Comparison of ENCODE assay signal across 8 cellular contexts in genomic region chr1:109532365-109533136, GRCh38. TPM values are rescaled to one million over a fixed set of nuclear protein-coding genes. Genes with fewer than 3 reads are reported as not detected.
DNase-seq lines count a peak whose midpoint lies in the region; ATAC-seq and TF ChIP-seq lines count a peak whose summit lies in the region.

No MANE protein-coding gene starts in this region.

- 27% methylated on average over 12 of the region's 12 CpGs for WGBS in ectodermal cell, 2 experiments
- 30 to 35% methylated on average over 9 of the region's 12 CpGs for WGBS in mesodermal cell (ENCODE audit: insufficient coverage in 2 of 2), 2 experiments

- POLR2A ChIA-PET in activated CD8-positive, alpha-beta T cell treated with anti-CD3 and anti-CD28 coated beads for 36 hours (lab: Charles Lee) = interaction anchor here (0.8 to 3.4 kb wide), 18 partner anchors 9 to 318 kb away, joined by 3 to 24 read pairs (median 4); partner anchors contain the start of genes AMIGO1, ATXN7L2, CYB561D1 and GNAI3

- H3K36me3 ChIP-seq in ectodermal cell (ENCODE audit: control insufficient read depth, insufficient read depth, low read length) (no peaks in the 10 kb centered on the region), mesodermal cell (ENCODE audit: control insufficient read depth, insufficient read depth, low read length) (no peaks in the 10 kb centered on the region)

- H3K27ac ChIP-seq in ectodermal cell (ENCODE audit: insufficient read depth, low read depth, low read length, poor library complexity, severe bottlenecking) = peak overlapping the region; percentile 36
- H3K27ac ChIP-seq in mesodermal cell (ENCODE audit: low read depth, low read length, severe bottlenecking) = peak overlapping the region; percentile 29

- H3K9me3 ChIP-seq in ectodermal cell (ENCODE audit: control insufficient read depth, low read length) (no peaks in the 10 kb centered on the region), mesodermal cell (ENCODE audit: control insufficient read depth, low read length) (no peaks in the 10 kb centered on the region)

- intact Hi-C loops in activated CD8-positive, alpha-beta T cell treated with anti-CD3 and anti-CD28 coated beads for 36 hours (cut with micrococcal nuclease) = loop anchor here (1.0 to 10.0 kb wide), 4 partner anchors 38 to 270 kb away; partner anchors contain the start of genes CYB561D1 and PSMA5

- CTCF ChIA-PET in activated CD8-positive, alpha-beta T cell treated with anti-CD3 and anti-CD28 coated beads for 36 hours (lab: Charles Lee) = interaction anchor here (0.6 to 21.7 kb wide), 84 partner anchors 8 to 807 kb away, joined by 3 to 1390 read pairs (median 4); partner anchors contain the start of genes AHCYL1, AMIGO1, AMPD2 and ATXN7L2

- H3K4me3 Mint-ChIP-seq in activated CD8-positive, alpha-beta T cell treated with anti-CD3 and anti-CD28 coated beads for 36 hours = peak overlapping the region; percentile 57

- H3K27me3 ChIP-seq in ectodermal cell (ENCODE audit: control insufficient read depth, insufficient read depth, low read length, poor library complexity, severe bottlenecking) = no peaks in the 10 kb centered on the region

- no peaks in the 10 kb centered on the region for H3K9me3 Mint-ChIP-seq in activated CD8-positive, alpha-beta T cell treated with anti-CD3 and anti-CD28 coated beads for 36 hours

- ATAC-seq in GM19035 (IDR thresholded peaks at IDR 0.05; ENCODE audit: unreplicated experiment) (peak; percentile 77), HG03571 (IDR thresholded peaks at IDR 0.05; ENCODE audit: unreplicated experiment) (peak; percentile 77)
- ATAC-seq in activated CD8-positive, alpha-beta T cell treated with anti-CD3 and anti-CD28 coated beads for 36 hours = peak; percentile 93

- peak; percentile 93 for TF ChIP-seq CTCF in AG09319 (IDR thresholded peaks at IDR 0.05; ENCODE audit: low read depth, low read length)
- peak; percentile 79 for TF ChIP-seq CTCF in activated CD8-positive, alpha-beta T cell treated with anti-CD3 and anti-CD28 coated beads for 36 hours (IDR thresholded peaks at IDR 0.05)

- H3K27me3 Mint-ChIP-seq in activated CD8-positive, alpha-beta T cell treated with anti-CD3 and anti-CD28 coated beads for 36 hours = no peaks in the 10 kb centered on the region

- no peaks in the 10 kb centered on the region for H3K36me3 Mint-ChIP-seq in activated CD8-positive, alpha-beta T cell treated with anti-CD3 and anti-CD28 coated beads for 36 hours (ENCODE audit: low read depth)

- DNase-seq in AG09319 (ENCODE audit: extremely low read depth, low read depth) (peak; percentile 56), NCI-H82 treated with DMSO at 0.1 percent for 48 hours (lab: John Stamatoyannopoulos, UW; ENCODE audit: unreplicated experiment) (peak; percentile 36)
- DNase-seq in activated CD8-positive, alpha-beta T cell treated with anti-CD3 and anti-CD28 coated beads for 36 hours = peak; percentile 93
- DNase-seq in stimulated activated CD8-positive, alpha-beta memory T cell treated with anti-CD3 and anti-CD28 coated beads, Interleukin-12 subunit alpha, Interleukin-12 subunit beta, amount 100 ng/mL, for 4 hours (ENCODE audit: low read depth) = peak; percentile 77

- H3K4me1 Mint-ChIP-seq in activated CD8-positive, alpha-beta T cell treated with anti-CD3 and anti-CD28 coated beads for 36 hours (ENCODE audit: low read depth) = peaks cover 23% of the 10 kb centered on the region

- H3K4me3 ChIP-seq in ectodermal cell (ENCODE audit: insufficient read depth, low read depth, low read length) = no peak overlapping the region
- H3K4me3 ChIP-seq in mesodermal cell (ENCODE audit: extremely low read depth, insufficient read depth, low read length, poor library complexity, severe bottlenecking) = no peak overlapping the region

- H3K4me1 ChIP-seq in ectodermal cell (ENCODE audit: control insufficient read depth, insufficient read depth, low read length) (peaks cover 18% of the 10 kb centered on the region), mesodermal cell (ENCODE audit: control insufficient read depth, insufficient read depth, low read length, poor library complexity, severe bottlenecking) (peaks cover 10% of the 10 kb centered on the region)

- H3K27ac Mint-ChIP-seq in activated CD8-positive, alpha-beta T cell treated with anti-CD3 and anti-CD28 coated beads for 36 hours = peak overlapping the region; percentile 90

RNA-seq across cellular contexts. Expression of gene GPR61, which starts 7.1 kb away (rescaled TPM):
- under 1 TPM in 1 of 2 experiments, not detected in 1; 0.22 TPM for total RNA-seq in activated CD8-positive, alpha-beta T cell treated with anti-CD3 and anti-CD28 coated beads for 36 hours
- 1.6 TPM for polyA plus RNA-seq in ectodermal cell (2013, experiment 1 of 4)
- polyA plus RNA-seq in ectodermal cell (2013, experiment 2 of 4) = 1.7 TPM
- polyA plus RNA-seq in ectodermal cell (2013, experiment 3 of 4) = 1.4 TPM
- polyA plus RNA-seq in ectodermal cell (2013, experiment 4 of 4) = 0.77 TPM
- 0.11 TPM for polyA plus RNA-seq in mesodermal cell (2013, experiment 1 of 2)
- polyA plus RNA-seq in mesodermal cell (2013, experiment 2 of 2) = not detected

RNA-seq across cellular contexts. Expression of gene GNAI3, which starts 15.9 kb away (rescaled TPM):
- 1 to 10 TPM; 7.5 to 7.7 TPM for total RNA-seq in activated CD8-positive, alpha-beta T cell treated with anti-CD3 and anti-CD28 coated beads for 36 hours
- polyA plus RNA-seq in ectodermal cell (2013, experiment 1 of 4) = 10.9 TPM
- polyA plus RNA-seq in ectodermal cell (2013, experiment 2 of 4) = 12.1 TPM
- polyA plus RNA-seq in ectodermal cell (2013, experiment 3 of 4) = 8.9 TPM
- 9.2 TPM for polyA plus RNA-seq in ectodermal cell (2013, experiment 4 of 4)
- polyA plus RNA-seq in mesodermal cell (2013, experiment 1 of 2) = 9.7 TPM
- 10.9 TPM for polyA plus RNA-seq in mesodermal cell (2013, experiment 2 of 2)

RNA-seq across cellular contexts. Expression of gene AMIGO1, which starts 23.0 kb away (rescaled TPM):
- total RNA-seq in activated CD8-positive, alpha-beta T cell treated with anti-CD3 and anti-CD28 coated beads for 36 hours = 1 to 10 TPM; 1.3 to 1.7 TPM
- polyA plus RNA-seq in ectodermal cell (2013, experiment 1 of 4) = 6.9 TPM
- polyA plus RNA-seq in ectodermal cell (2013, experiment 2 of 4) = 6.5 TPM
- polyA plus RNA-seq in ectodermal cell (2013, experiment 3 of 4) = 5.9 TPM
- polyA plus RNA-seq in ectodermal cell (2013, experiment 4 of 4) = 6.9 TPM
- polyA plus RNA-seq in mesodermal cell (2013, experiment 1 of 2) = 1.4 TPM
- 1.2 TPM for polyA plus RNA-seq in mesodermal cell (2013, experiment 2 of 2)

RNA-seq across cellular contexts. Expression of gene CYB561D1, which starts 38.7 kb away (rescaled TPM):
- total RNA-seq in activated CD8-positive, alpha-beta T cell treated with anti-CD3 and anti-CD28 coated beads for 36 hours = 1 to 10 TPM; 7.0 to 9.5 TPM
- polyA plus RNA-seq in ectodermal cell (2013, experiment 1 of 4) = 9.0 TPM
- 10.4 TPM for polyA plus RNA-seq in ectodermal cell (2013, experiment 2 of 4)
- 7.8 TPM for polyA plus RNA-seq in ectodermal cell (2013, experiment 3 of 4)
- polyA plus RNA-seq in ectodermal cell (2013, experiment 4 of 4) = 8.5 TPM
- polyA plus RNA-seq in mesodermal cell (2013, experiment 1 of 2) = 3.7 TPM
- 4.4 TPM for polyA plus RNA-seq in mesodermal cell (2013, experiment 2 of 2)

RNA-seq across cellular contexts. Expression of gene ATXN7L2, which starts 48.8 kb away (rescaled TPM):
- 10 to 100 TPM; 11.2 to 13.7 TPM for total RNA-seq in activated CD8-positive, alpha-beta T cell treated with anti-CD3 and anti-CD28 coated beads for 36 hours
- 10.6 TPM for polyA plus RNA-seq in ectodermal cell (2013, experiment 1 of 4)
- 9.6 TPM for polyA plus RNA-seq in ectodermal cell (2013, experiment 2 of 4)
- 11.2 TPM for polyA plus RNA-seq in ectodermal cell (2013, experiment 3 of 4)
- 11.9 TPM for polyA plus RNA-seq in ectodermal cell (2013, experiment 4 of 4)
- 7.4 TPM for polyA plus RNA-seq in mesodermal cell (2013, experiment 1 of 2)
- 4.9 TPM for polyA plus RNA-seq in mesodermal cell (2013, experiment 2 of 2)

Comparison
In these comparisons a context has a peak if more than half of its experiments do, and no peak if none do; other contexts are left out.
1. DNase-seq: peak in every context shown above with its lines; median percentile 93 in activated CD8-positive, alpha-beta T cell treated with anti-CD3 and anti-CD28 coated beads for 36 hours; 77 in stimulated activated CD8-positive, alpha-beta memory T cell treated with anti-CD3 and anti-CD28 coated beads, Interleukin-12 subunit alpha, Interleukin-12 subunit beta, amount 100 ng/mL, for 4 hours; 56 in AG09319; 36 in NCI-H82 treated with DMSO at 0.1 percent for 48 hours.